ENCODE assay signal across 8 cellular contexts in genomic region chr12:105226219-105226618, GRCh38. TPM values are rescaled to one million over a fixed set of nuclear protein-coding genes. Genes with fewer than 3 reads are reported as not detected.
DNase-seq lines count a peak whose midpoint lies in the region; ATAC-seq and TF ChIP-seq lines count a peak whose summit lies in the region.

No MANE protein-coding gene starts in this region.

- H3K4me3 Mint-ChIP-seq in activated B cell treated with CpG ODN at 0.5 μM for 24 hours = peak overlapping the region; percentile 11

- POLR2A ChIA-PET in activated B cell treated with CpG ODN at 0.5 μM for 24 hours (lab: Charles Lee) = interaction anchor here (1.1 kb wide), 1 partner anchor 8 kb away, joined by 3 read pairs; no protein-coding TSS in a partner anchor

- no peak for TF ChIP-seq CTCF in BE2C (IDR thresholded peaks at IDR 0.05; ENCODE audit: low read depth, low read length)
- no peak for TF ChIP-seq CTCF in HFF-Myc (IDR thresholded peaks at IDR 0.05; ENCODE audit: low read depth, low read length, missing control alignments)
- TF ChIP-seq CTCF in activated B cell treated with CpG ODN at 0.5 μM for 24 hours (IDR thresholded peaks at IDR 0.05) = no peak
- TF ChIP-seq CTCF in retinal pigment epithelial cell (conservative IDR thresholded peaks at IDR 0.05; ENCODE audit: low read depth, low read length) = no peak

- peak; percentile 37 for ATAC-seq in activated B cell treated with CpG ODN at 0.5 μM for 24 hours (ENCODE audit: low read depth)

- no peaks in the 10 kb centered on the region for H3K9me3 ChIP-seq in BE2C

- H3K27me3 Mint-ChIP-seq in activated B cell treated with CpG ODN at 0.5 μM for 24 hours = no peaks in the 10 kb centered on the region

- no peaks in the 10 kb centered on the region for H3K36me3 ChIP-seq in BE2C

- H3K4me1 Mint-ChIP-seq in activated B cell treated with CpG ODN at 0.5 μM for 24 hours = peaks cover 18% of the 10 kb centered on the region

- CTCF ChIA-PET in activated B cell treated with CpG ODN at 0.5 μM for 24 hours (lab: Charles Lee) = no interaction called here

- no peaks in the 10 kb centered on the region for H3K4me1 ChIP-seq in BE2C

- intact Hi-C loops in activated B cell treated with CpG ODN at 0.5 μM for 24 hours (cut with micrococcal nuclease) (no loop called here), head of caudate nucleus (cut with DNase I) (no loop called here)

- H3K27ac Mint-ChIP-seq in activated B cell treated with CpG ODN at 0.5 μM for 24 hours = no peak overlapping the region

- H3K4me3 ChIP-seq in BE2C (ENCODE audit: low read depth, low read length) = 0 out of 2 replicates have a peak overlapping the region, but pooled peaks have one; percentile 2
- no peak overlapping the region for H3K4me3 ChIP-seq in HFF-Myc (replicated peaks; ENCODE audit: low read depth, low read length)
- no peak overlapping the region for H3K4me3 ChIP-seq in retinal pigment epithelial cell (ENCODE audit: low read length)

- peaks cover 79% of the 10 kb centered on the region for H3K36me3 Mint-ChIP-seq in activated B cell treated with CpG ODN at 0.5 μM for 24 hours (ENCODE audit: low read depth)

- peak; percentile 63 for DNase-seq in BE2C
- DNase-seq in HFF-Myc (ENCODE audit: extremely low read depth, low read depth) = peak; percentile 83
- DNase-seq in activated B cell treated with CpG ODN at 0.5 μM for 24 hours = no peak
- DNase-seq in head of caudate nucleus = peak; percentile 26 to 87 (median 68)
- DNase-seq in retinal pigment epithelial cell (ENCODE audit: low read depth) = peak; percentile 93
- DNase-seq in NCI-H524 treated with DMSO at 0.1 percent for 48 hours (lab: John Stamatoyannopoulos, UW) = no peak
- DNase-seq in NOMO-1 treated with dmso at 0.1 percent for 144 hours (lab: John Stamatoyannopoulos, UW; ENCODE audit: unreplicated experiment) = no peak
- DNase-seq in activated CD4-positive, CD25-positive, alpha-beta regulatory T cell treated with anti-CD3 and anti-CD28 coated beads, Interleukin-2, amount 50 U/mL, for 72 hours = no peak

- no peaks in the 10 kb centered on the region for H3K9me3 Mint-ChIP-seq in activated B cell treated with CpG ODN at 0.5 μM for 24 hours

- no peaks in the 10 kb centered on the region for H3K27me3 ChIP-seq in BE2C

RNA-seq across cellular contexts. Expression of gene APPL2, which starts 9.8 kb away (rescaled TPM):
- 11.8 TPM for polyA plus RNA-seq in BE2C (2012; ENCODE audit: insufficient read depth, insufficient read length, low read depth)
- total RNA-seq in activated B cell treated with CpG ODN at 0.5 μM for 24 hours = 22.0 and 30.7 TPM in 2 replicates

Comparison
In these comparisons a context has a peak if more than half of its experiments do, and no peak if none do; other contexts are left out.
1. DNase-seq: peak in BE2C (single experiment), HFF-Myc (single experiment), head of caudate nucleus (42 of 42) and retinal pigment epithelial cell (single experiment); none in activated B cell treated with CpG ODN at 0.5 μM for 24 hours (single experiment), NCI-H524 treated with DMSO at 0.1 percent for 48 hours (single experiment), NOMO-1 treated with dmso at 0.1 percent for 144 hours (single experiment) and activated CD4-positive, CD25-positive, alpha-beta regulatory T cell treated with anti-CD3 and anti-CD28 coated beads, Interleukin-2, amount 50 U/mL, for 72 hours (single experiment).